Comparison of ENCODE assay signal across 1 cellular context in genomic region chr1:201511925-201512539, GRCh38.
TF ChIP-seq lines count a peak whose summit lies in the region.

No MANE protein-coding gene starts in this region.

TF ChIP-seq in SK-N-SH, 30 proteins besides CTCF, POLR2A, EP300 and RAD21 (continued from another document):
- no peak for TF ChIP-seq USF2 (IDR thresholded peaks at IDR 0.05; ENCODE audit: borderline replicate concordance, low read depth, low read length)
